21 cellular contexts compared by ENCODE assay signal in genomic region chr12:124383028-124383427, GRCh38.
A peak's percentile ranks its signal among the peaks of the same experiment; 100 is the strongest.
DNase-seq lines count a peak whose midpoint lies in the region; ATAC-seq and TF ChIP-seq lines count a peak whose summit lies in the region.
"Had no signal": no experiment of that assay in that cellular context is flagged by ENCODE, and none has a peak within 500 bp of the region (broad histone marks: within the 10 kb centered on the region; RNA-seq: fewer than 3 reads in every experiment).

No MANE protein-coding gene starts in this region.

- H3K4me2 ChIP-seq in GM23248 (ENCODE audit: unreplicated experiment): no peak overlapping the region

- 84 to 89% methylated on average over 10 of the region's 10 CpGs for WGBS in GM23248 (ENCODE audit: low coverage in 1 of 2, low lambda C conversion rate in 2 of 2, missing lambda C conversion rate in 2 of 2), 2 experiments
- WGBS in stomach, 5 donors: 90 to 95% (median 93%) methylated on average over 10 of the region's 10 CpGs

- peak overlapping the region; percentile 77; the same call in 1 of the 2 replicates for H3K9ac ChIP-seq in GM23248

- in situ Hi-C loops in GM23248 (cut with MboI): no loop called here

- H3K27me3 ChIP-seq in GM23248 (replicated peaks; ENCODE audit: insufficient read depth): no peaks in the 10 kb centered on the region
- H3K27me3 ChIP-seq in left lung: no peaks in the 10 kb centered on the region
- no peaks in the 10 kb centered on the region for H3K27me3 ChIP-seq in stomach
- H3K27me3 ChIP-seq: spleen, suprapubic skin had no signal

- no peaks in the 10 kb centered on the region for H4K20me1 ChIP-seq in GM23248 (ENCODE audit: insufficient read depth)

- peaks cover 64% of the 10 kb centered on the region for H3F3A ChIP-seq in GM23248 (ENCODE audit: insufficient read depth)

- TF ChIP-seq EP300 in stomach (IDR thresholded peaks at IDR 0.05): no peak

- H3K27ac ChIP-seq in GM23248 (peak overlapping the region; percentile 94), RWPE1 (peak overlapping the region; percentile 96), left lung (peak overlapping the region; percentile 84 to 89), stomach (peak overlapping the region in 4 of 5 donors; percentile 84 to 95 (median 88))

- ATAC-seq in left lung: no peak
- no peak for ATAC-seq in HG03196 (IDR thresholded peaks at IDR 0.05; ENCODE audit: unreplicated experiment)
- ATAC-seq in GM21360 (IDR thresholded peaks at IDR 0.05; ENCODE audit: unreplicated experiment): no peak
- ATAC-seq: natural killer cell treated with Interleukin-12 subunit alpha and Interleukin-12 subunit beta and Interleukin-15 and Interleukin-18, amount 100 ng/mL, for 72 hours had no signal

- no peaks in the 10 kb centered on the region for H3K9me3 ChIP-seq in GM23248 (ENCODE audit: low read depth)
- no peaks in the 10 kb centered on the region for H3K9me3 ChIP-seq in left lung
- no peaks in the 10 kb centered on the region for H3K9me3 ChIP-seq in stomach
- H3K9me3 ChIP-seq: spleen, suprapubic skin had no signal

- H3K4me1 ChIP-seq in GM23248 (ENCODE audit: insufficient read depth) (peaks cover 58% of the 10 kb centered on the region), left lung (peaks cover 36 to 87% of the 10 kb centered on the region in 2 donors), stomach (peaks cover 53 to 91% (median 75%) of the 10 kb centered on the region in 4 donors)

- intact Hi-C loops in left lung (cut with DNase I): no loop called here
- intact Hi-C loops in stomach (cut with DNase I; ENCODE audit: low total_unique reads): no loop called here

- no peaks in the 10 kb centered on the region for H3K9me2 ChIP-seq in GM23248 (ENCODE audit: insufficient read depth)

- no peak for DNase-seq in GM23248
- no peak for DNase-seq in RWPE1 (ENCODE audit: low spot score)
- no peak for DNase-seq in left lung
- no peak for DNase-seq in stomach
- no peak for DNase-seq in NCI-H1105 (lab: John Stamatoyannopoulos, UW)
- DNase-seq: activated CD4-positive, alpha-beta T cell treated with anti-CD3 and anti-CD28 coated beads, Interleukin-2, amount 10 ng/mL, durations not matched to agents 7 days and 5 days; activated CD8-positive, alpha-beta memory T cell treated with anti-CD3 and anti-CD28 coated beads, Interleukin-2, amount 50 U/mL, for 4 hours; activated gamma-delta T cell; COR-L47; effector CD8-positive, alpha-beta T cell; head of caudate nucleus; NCI-H1105 treated with DMSO at 0.1 percent for 48 hours; NCI-H2081 treated with DMSO at 0.1 percent for 48 hours; NCI-H510A treated with DMSO at 0.1 percent for 48 hours; posterior cingulate gyrus; spleen; stimulated activated CD8-positive, alpha-beta memory T cell treated with anti-CD3 and anti-CD28 coated beads, Interleukin-4, amount 100 ng/mL, for 48 hours had no signal

- TF ChIP-seq CTCF in RWPE1 (conservative IDR thresholded peaks at IDR 0.05; ENCODE audit: low read depth) (no peak), left lung (IDR thresholded peaks at IDR 0.05) (no peak), stomach (IDR thresholded peaks at IDR 0.05) (no peak)

- no peak for TF ChIP-seq POLR2A in stomach (IDR thresholded peaks at IDR 0.05)

- H3K36me3 ChIP-seq in GM23248 (ENCODE audit: low read depth) (peaks cover 29% of the 10 kb centered on the region; the same call in 1 of the 2 replicates), left lung (peaks cover 0 to 66% of the 10 kb centered on the region in 2 donors), stomach (peaks cover 31 to 59% (median 54%) of the 10 kb centered on the region in 4 donors)

- peaks cover 88% of the 10 kb centered on the region for H3K79me2 ChIP-seq in GM23248 (ENCODE audit: insufficient read depth)

- CTCF ChIA-PET in RWPE1 (lab: Yijun Ruan, JAX): no interaction called here

- POLR2A ChIA-PET in RWPE1 (lab: Yijun Ruan, JAX; ENCODE audit: low non-redundant PET): no interaction called here

- no peak overlapping the region for H2AFZ ChIP-seq in GM23248

- no peak overlapping the region for H3K4me3 ChIP-seq in GM23248
- no peak overlapping the region for H3K4me3 ChIP-seq in left lung
- H3K4me3 ChIP-seq in stomach: no peak overlapping the region
- H3K4me3 ChIP-seq: spleen, suprapubic skin had no signal
